ENCODE assay signal across 1 cellular context in the genomic region with DNA sequence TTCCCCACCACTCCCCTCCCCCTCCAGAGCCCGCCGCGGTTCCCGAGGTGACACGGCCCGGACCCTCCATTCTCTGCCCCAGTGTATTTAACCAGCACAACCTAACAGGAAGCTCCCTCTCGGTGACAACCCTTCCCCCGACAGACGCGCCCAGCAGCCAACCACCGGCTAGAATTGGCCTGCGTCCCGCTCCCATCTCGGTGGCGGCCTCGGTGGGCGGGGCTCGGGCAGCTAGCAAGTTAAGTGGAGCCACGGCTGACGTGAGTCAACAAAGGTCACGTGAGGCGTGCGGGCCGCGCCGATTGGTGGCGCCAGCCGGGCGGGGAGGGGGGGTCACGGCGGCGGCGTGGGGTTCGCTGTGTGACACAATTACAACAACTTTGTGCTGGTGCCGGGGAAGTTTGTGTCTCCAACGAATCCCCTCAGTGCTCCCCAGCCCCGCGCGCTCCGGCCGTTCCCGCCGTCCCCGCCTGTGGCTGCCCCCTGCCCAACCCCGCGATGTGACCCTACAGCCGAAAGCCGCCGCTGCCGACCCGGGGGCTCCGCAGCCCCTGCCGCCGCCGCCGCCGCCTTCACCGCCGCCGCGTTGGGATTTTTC.
TF ChIP-seq lines count a peak whose summit lies in the region.

Gene KDM6A, plus strand, starts transcription at position 372 of the 598 bp plus-strand sequence. CDS start 364 bp downstream, outside the sequence.

TF ChIP-seq in K562, 482 proteins besides CTCF, POLR2A, EP300 and RAD21 (continued from another document and continues in another):
- TF ChIP-seq SRSF7 (optimal IDR thresholded peaks at IDR 0.05; ENCODE audit: low read depth, low read length) (no peak), GABPA (tag; conservative IDR thresholded peaks at IDR 0.05; ENCODE audit: low read depth) (peak; percentile 86), EHMT2 (IDR thresholded peaks at IDR 0.05) (no peak), MEIS2 (IDR thresholded peaks at IDR 0.05; ENCODE audit: partially characterized antibody) (peak; percentile 60), FOS (IDR thresholded peaks at IDR 0.05; ENCODE audit: extremely low read depth, insufficient read length) (peak; percentile 61), BRF1 (IDR thresholded peaks at IDR 0.05; ENCODE audit: borderline replicate concordance, extremely low read depth, insufficient read length) (no peak), HES1 (IDR thresholded peaks at IDR 0.05; ENCODE audit: low read depth) (no peak), SLC30A9 (CRISPR knock-in tag; IDR thresholded peaks at IDR 0.05) (no peak), XRCC4 (IDR thresholded peaks at IDR 0.05; ENCODE audit: extremely low read depth, insufficient read depth, insufficient read length) (no peak), RBBP5 (IDR thresholded peaks at IDR 0.05; ENCODE audit: borderline replicate concordance, insufficient read depth, low read length, poor library complexity, severe bottlenecking) (no peak), ZFP1 (CRISPR knock-in tag; IDR thresholded peaks at IDR 0.05) (no peak), ZC3H8 (IDR thresholded peaks at IDR 0.05) (no peak), RBM15 (IDR thresholded peaks at IDR 0.05; ENCODE audit: insufficient read depth, low read length) (no peak), SUPT5H (IDR thresholded peaks at IDR 0.05) (0 out of 2 replicates have a peak, but pooled peaks have one; percentile 43), C11orf30 (IDR thresholded peaks at IDR 0.05; ENCODE audit: low read depth) (no peak), ZNF41 (CRISPR knock-in tag; conservative IDR thresholded peaks at IDR 0.05) (no peak), SMARCC2 (IDR thresholded peaks at IDR 0.05; ENCODE audit: low read depth) (no peak), CSDE1 (IDR thresholded peaks at IDR 0.05) (no peak), NONO (IDR thresholded peaks at IDR 0.05; ENCODE audit: low read depth in 2 of 2, low read length in 1 of 2) (peak in 1 of 2 experiments; percentile 13; a peak in 1 of 4 replicates), CAMTA2 (CRISPR knock-in tag; conservative IDR thresholded peaks at IDR 0.05) (no peak), HLTF (IDR thresholded peaks at IDR 0.05) (no peak), ADNP (tag; IDR thresholded peaks at IDR 0.05) (no peak), ZNF274 (IDR thresholded peaks at IDR 0.05; ENCODE audit: borderline replicate concordance, low read depth, low read length) (no peak), U2AF1 (optimal IDR thresholded peaks at IDR 0.05; ENCODE audit: low read depth, low read length) (no peak), ATF1 (CRISPR knock-in tag; IDR thresholded peaks at IDR 0.05) (no peak), ATF1 (tag; IDR thresholded peaks at IDR 0.05) (peak; percentile 92), BMI1 (IDR thresholded peaks at IDR 0.05; ENCODE audit: low read length) (no peak), CBX8 (IDR thresholded peaks at IDR 0.05; ENCODE audit: borderline replicate concordance, extremely low read depth, low read depth, low read length, poor library complexity, severe bottlenecking) (no peak), ESRRB (CRISPR knock-in tag; IDR thresholded peaks at IDR 0.05; ENCODE audit: borderline replicate concordance) (no peak), MITF (IDR thresholded peaks at IDR 0.05) (no peak; the same call in 1 of the 2 replicates), HMG20A (CRISPR knock-in tag; conservative IDR thresholded peaks at IDR 0.05) (no peak), RBM34 (IDR thresholded peaks at IDR 0.05; ENCODE audit: borderline replicate concordance, insufficient read depth, low read length) (no peak), FOXA1 (IDR thresholded peaks at IDR 0.05; ENCODE audit: borderline replicate concordance) (no peak), ZFP36 (IDR thresholded peaks at IDR 0.05; ENCODE audit: low read depth, low read length, partially characterized antibody) (no peak), ZBTB12 (CRISPR knock-in tag; IDR thresholded peaks at IDR 0.05) (peak; percentile 68), SRSF9 (IDR thresholded peaks at IDR 0.05; ENCODE audit: borderline replicate concordance, low read depth, low read length) (no peak), IRF1 (CRISPR knock-in tag; IDR thresholded peaks at IDR 0.05; ENCODE audit: borderline replicate concordance) (no peak), GMEB1 (CRISPR knock-in tag; IDR thresholded peaks at IDR 0.05) (peak; percentile 78), FOXK1 (CRISPR knock-in tag; IDR thresholded peaks at IDR 0.05; ENCODE audit: borderline replicate concordance) (no peak), NFYB (IDR thresholded peaks at IDR 0.05; ENCODE audit: extremely low read depth, insufficient read length) (peak; percentile 54), E2F4 (CRISPR knock-in tag; IDR thresholded peaks at IDR 0.05; ENCODE audit: low read depth) (no peak), PREB (CRISPR knock-in tag; IDR thresholded peaks at IDR 0.05) (no peak), FOXK2 (conservative IDR thresholded peaks at IDR 0.05 in 1 of 2, IDR thresholded peaks at IDR 0.05 in 1 of 2; ENCODE audit: low read depth in 2 of 2) (peak; percentile 92 to 94; a peak in 3 of 4 replicates), ETV6 (IDR thresholded peaks at IDR 0.05; ENCODE audit: borderline replicate concordance in 1 of 2, low read depth in 2 of 2, low read length in 1 of 2) (no peak), ETV6 (CRISPR knock-in tag; IDR thresholded peaks at IDR 0.05; ENCODE audit: borderline replicate concordance) (no peak), MYNN (IDR thresholded peaks at IDR 0.05) (no peak), MYNN (CRISPR knock-in tag; IDR thresholded peaks at IDR 0.05) (no peak), USF2 (CRISPR knock-in tag; IDR thresholded peaks at IDR 0.05) (peak; percentile 99), RBM39 (optimal IDR thresholded peaks at IDR 0.05; ENCODE audit: low read depth, low read length) (no peak)
- TF ChIP-seq, protein P1, sequence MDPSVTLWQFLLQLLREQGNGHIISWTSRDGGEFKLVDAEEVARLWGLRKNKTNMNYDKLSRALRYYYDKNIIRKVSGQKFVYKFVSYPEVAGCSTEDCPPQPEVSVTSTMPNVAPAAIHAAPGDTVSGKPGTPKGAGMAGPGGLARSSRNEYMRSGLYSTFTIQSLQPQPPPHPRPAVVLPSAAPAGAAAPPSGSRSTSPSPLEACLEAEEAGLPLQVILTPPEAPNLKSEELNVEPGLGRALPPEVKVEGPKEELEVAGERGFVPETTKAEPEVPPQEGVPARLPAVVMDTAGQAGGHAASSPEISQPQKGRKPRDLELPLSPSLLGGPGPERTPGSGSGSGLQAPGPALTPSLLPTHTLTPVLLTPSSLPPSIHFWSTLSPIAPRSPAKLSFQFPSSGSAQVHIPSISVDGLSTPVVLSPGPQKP (CRISPR knock-in tag; IDR thresholded peaks at IDR 0.05), result no peak
- TF ChIP-seq, protein P2, sequence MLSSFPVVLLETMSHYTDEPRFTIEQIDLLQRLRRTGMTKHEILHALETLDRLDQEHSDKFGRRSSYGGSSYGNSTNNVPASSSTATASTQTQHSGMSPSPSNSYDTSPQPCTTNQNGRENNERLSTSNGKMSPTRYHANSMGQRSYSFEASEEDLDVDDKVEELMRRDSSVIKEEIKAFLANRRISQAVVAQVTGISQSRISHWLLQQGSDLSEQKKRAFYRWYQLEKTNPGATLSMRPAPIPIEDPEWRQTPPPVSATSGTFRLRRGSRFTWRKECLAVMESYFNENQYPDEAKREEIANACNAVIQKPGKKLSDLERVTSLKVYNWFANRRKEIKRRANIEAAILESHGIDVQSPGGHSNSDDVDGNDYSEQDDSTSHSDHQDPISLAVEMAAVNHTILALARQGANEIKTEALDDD (IDR thresholded peaks at IDR 0.05), result no peak
- TF ChIP-seq, protein P3, sequence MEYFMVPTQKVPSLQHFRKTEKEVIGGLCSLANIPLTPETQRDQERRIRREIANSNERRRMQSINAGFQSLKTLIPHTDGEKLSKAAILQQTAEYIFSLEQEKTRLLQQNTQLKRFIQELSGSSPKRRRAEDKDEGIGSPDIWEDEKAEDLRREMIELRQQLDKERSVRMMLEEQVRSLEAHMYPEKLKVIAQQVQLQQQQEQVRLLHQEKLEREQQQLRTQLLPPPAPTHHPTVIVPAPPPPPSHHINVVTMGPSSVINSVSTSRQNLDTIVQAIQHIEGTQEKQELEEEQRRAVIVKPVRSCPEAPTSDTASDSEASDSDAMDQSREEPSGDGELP (CRISPR knock-in tag; IDR thresholded peaks at IDR 0.05; ENCODE audit: borderline replicate concordance), result peak; percentile 7; the same call in 1 of the 2 replicates
